Comparison of ENCODE assay signal across 12 cellular contexts in the genomic region with DNA sequence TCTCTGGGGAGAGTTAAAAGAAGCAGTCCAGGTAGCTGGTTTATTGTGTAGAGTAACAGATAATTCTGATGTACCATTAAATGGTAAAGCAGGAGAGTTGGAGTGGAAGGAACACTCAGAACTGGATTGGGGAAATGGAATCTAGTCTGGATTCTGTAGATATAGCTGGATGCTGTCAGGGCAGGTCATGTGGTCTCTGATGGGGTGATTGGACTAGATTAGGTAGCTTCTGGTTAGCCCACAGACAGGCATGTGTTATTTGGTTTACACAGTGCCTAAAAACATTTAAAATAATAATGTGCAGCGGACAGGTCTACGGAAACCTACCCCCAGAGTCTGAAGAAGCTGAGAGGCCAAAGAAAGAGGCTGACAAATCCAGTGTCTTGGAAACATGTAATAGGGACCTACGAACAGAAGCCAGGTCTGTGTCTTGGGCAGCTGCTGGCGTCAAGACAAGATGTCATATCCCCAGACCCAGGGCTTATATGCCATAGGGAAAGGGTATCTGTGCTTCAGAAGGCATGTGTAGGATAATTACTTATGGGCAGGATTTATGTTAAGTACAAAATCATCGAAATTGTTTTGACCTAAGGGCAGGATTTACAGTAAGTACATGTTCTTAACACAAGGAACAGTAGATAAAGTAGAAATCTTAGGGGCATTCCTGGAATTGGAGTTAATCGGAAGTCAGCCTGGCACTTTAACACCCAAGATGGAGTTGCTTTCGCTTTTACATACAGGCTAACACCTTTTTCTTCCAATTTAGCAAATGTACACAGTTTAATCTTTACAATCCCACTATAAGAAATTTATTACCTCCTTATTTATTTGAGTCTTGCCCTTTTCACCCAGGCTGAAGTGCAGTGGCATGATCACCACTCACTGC. TPM values are rescaled to one million over a fixed set of nuclear protein-coding genes. Genes with fewer than 3 reads are reported as not detected.
DNase-seq lines count a peak whose midpoint lies in the region; ATAC-seq and TF ChIP-seq lines count a peak whose summit lies in the region.
"Had no signal": no experiment of that assay in that cellular context is flagged by ENCODE, and none has a peak within 500 bp of the region (broad histone marks: within the 10 kb centered on the region; RNA-seq: fewer than 3 reads in every experiment).

No MANE protein-coding gene starts in this region.

- H4K20me1 ChIP-seq in OCI-LY7 (ENCODE audit: insufficient read depth, low read length) (peaks cover 40% of the 10 kb centered on the region), MM.1S (ENCODE audit: insufficient read depth, low read length) (peaks cover 87% of the 10 kb centered on the region)

- no TSS peak for BruUV-seq in OCI-LY7 (replicated peaks; lab: Mats Ljungman, UMichigan)

- no peak for ATAC-seq in CD8-positive, alpha-beta T cell
- ATAC-seq in naive thymus-derived CD8-positive, alpha-beta T cell, result peak in 1 of 2 donors; percentile 20
- ATAC-seq: left lobe of liver had no signal

- no peak overlapping the region for H3K4me3 ChIP-seq in CD8-positive, alpha-beta T cell (ENCODE audit: low read depth, low read length)
- no peak overlapping the region for H3K4me3 ChIP-seq in OCI-LY7 (ENCODE audit: low read depth, low read length, poor library complexity, severe bottlenecking)
- no peak overlapping the region for H3K4me3 ChIP-seq in MM.1S (ENCODE audit: low read length)
- H3K4me3 ChIP-seq: SJCRH30 had no signal

- no peaks in the 10 kb centered on the region for H3F3A ChIP-seq in MM.1S (ENCODE audit: insufficient read depth, low read length)

- H3K27me3 Mint-ChIP-seq in CD8-positive, alpha-beta T cell (ENCODE audit: low read depth), result no peaks in the 10 kb centered on the region
- no peaks in the 10 kb centered on the region for H3K27me3 Mint-ChIP-seq in naive thymus-derived CD8-positive, alpha-beta T cell

- CTCF ChIA-PET in CD8-positive, alpha-beta T cell (lab: Charles Lee), result interaction anchor here (1.5 kb wide), 1 partner anchor 7 kb away, joined by 3 read pairs; no protein-coding TSS in a partner anchor
- CTCF ChIA-PET in OCI-LY7 (lab: Charles Lee; ENCODE audit: unreplicated experiment), result no interaction called here

- TF ChIP-seq CTCF in CD8-positive, alpha-beta T cell (IDR thresholded peaks at IDR 0.05), result no peak
- TF ChIP-seq CTCF in OCI-LY7 (conservative IDR thresholded peaks at IDR 0.05; ENCODE audit: low read length), result no peak
- TF ChIP-seq CTCF in MM.1S (IDR thresholded peaks at IDR 0.05; ENCODE audit: low read length), result no peak

- H2AFZ ChIP-seq in OCI-LY7 (ENCODE audit: low read length) (no peak overlapping the region), MM.1S (ENCODE audit: low read length) (no peak overlapping the region)

- H3K36me3 Mint-ChIP-seq in CD8-positive, alpha-beta T cell, result peaks cover 24% of the 10 kb centered on the region
- H3K36me3 Mint-ChIP-seq in naive thymus-derived CD8-positive, alpha-beta T cell, result peaks cover 0 to 40% (median 0%) of the 10 kb centered on the region in 3 donors

- peaks cover 77% of the 10 kb centered on the region for H3K4me1 Mint-ChIP-seq in CD8-positive, alpha-beta T cell (ENCODE audit: low read depth)
- peaks cover 22 to 79% (median 66%) of the 10 kb centered on the region in 4 donors for H3K4me1 Mint-ChIP-seq in naive thymus-derived CD8-positive, alpha-beta T cell

- peak overlapping the region; percentile 3 for H3K27ac Mint-ChIP-seq in CD8-positive, alpha-beta T cell
- H3K27ac Mint-ChIP-seq in naive thymus-derived CD8-positive, alpha-beta T cell, result peak overlapping the region; percentile 3 to 77 (median 46)

- no peaks in the 10 kb centered on the region for H3K9me3 Mint-ChIP-seq in CD8-positive, alpha-beta T cell
- no peaks in the 10 kb centered on the region for H3K9me3 Mint-ChIP-seq in naive thymus-derived CD8-positive, alpha-beta T cell

- H3K4me1 ChIP-seq in CD8-positive, alpha-beta T cell (ENCODE audit: insufficient read depth, low read length), result peaks cover 35% of the 10 kb centered on the region
- peaks cover 25% of the 10 kb centered on the region for H3K4me1 ChIP-seq in OCI-LY7 (ENCODE audit: insufficient read depth, low read length, poor library complexity, severe bottlenecking)
- peaks cover 5% of the 10 kb centered on the region; the same call in 1 of the 2 replicates for H3K4me1 ChIP-seq in MM.1S (ENCODE audit: low read length)
- H3K4me1 ChIP-seq: SJCRH30 had no signal

- POLR2A ChIA-PET in CD8-positive, alpha-beta T cell (lab: Charles Lee), result interaction anchor here (0.7 kb wide), 1 partner anchor 167 kb away, joined by 3 read pairs; no protein-coding TSS in a partner anchor
- POLR2A ChIA-PET in OCI-LY7 (lab: Charles Lee), result interaction anchor here (1.6 kb wide), 1 partner anchor 21 kb away, joined by 5 read pairs; no protein-coding TSS in a partner anchor
- POLR2A ChIA-PET in naive thymus-derived CD8-positive, alpha-beta T cell (lab: Charles Lee), result interaction anchor here (0.7 to 2.6 kb wide), 2 partner anchors 12 to 412 kb away, joined by 3 to 8 read pairs; a partner anchor contains a TSS

- no peak overlapping the region for H3K27ac ChIP-seq in CD8-positive, alpha-beta T cell (ENCODE audit: low read depth, low read length)
- no peak overlapping the region for H3K27ac ChIP-seq in OCI-LY7 (ENCODE audit: low read depth, low read length, poor library complexity, severe bottlenecking)
- H3K27ac ChIP-seq in MM.1S (ENCODE audit: low read length), result no peak overlapping the region
- H3K27ac ChIP-seq: SJCRH30 had no signal

- no peaks in the 10 kb centered on the region for H3K27me3 ChIP-seq in CD8-positive, alpha-beta T cell (ENCODE audit: insufficient read depth, low read length)
- no peaks in the 10 kb centered on the region for H3K27me3 ChIP-seq in MM.1S (replicated peaks; ENCODE audit: insufficient read depth, low read length)
- H3K27me3 ChIP-seq: SJCRH30 had no signal

- H3K4me3 Mint-ChIP-seq in CD8-positive, alpha-beta T cell, result peak overlapping the region; percentile 2
- H3K4me3 Mint-ChIP-seq in naive thymus-derived CD8-positive, alpha-beta T cell, result peak overlapping the region in 8 of 10 donors; percentile 0 to 30 (median 12)

- H3K9me3 ChIP-seq in CD8-positive, alpha-beta T cell (ENCODE audit: low read length), result no peaks in the 10 kb centered on the region
- H3K9me3 ChIP-seq in OCI-LY7 (ENCODE audit: low read length) (no peaks in the 10 kb centered on the region), MM.1S (replicated peaks; ENCODE audit: insufficient read depth, low read length) (no peaks in the 10 kb centered on the region)
- H3K9me3 ChIP-seq: SJCRH30 had no signal

- H3K9me2 ChIP-seq in OCI-LY7 (ENCODE audit: insufficient read depth, low read length), result no peaks in the 10 kb centered on the region
- H3K9me2 ChIP-seq in MM.1S (replicated peaks; ENCODE audit: insufficient read depth, low read length), result no peaks in the 10 kb centered on the region

- DNase-seq in CD8-positive, alpha-beta T cell, result no peak
- DNase-seq in OCI-LY7 (ENCODE audit: low spot score) (no peak), amniotic epithelial cell (ENCODE audit: low read depth) (peak; percentile 35), LoVo (ENCODE audit: low spot score) (no peak), NCI-H2081 treated with DMSO at 0.1 percent for 48 hours (lab: John Stamatoyannopoulos, UW) (no peak), MM.1S (no peak), medulla oblongata (ENCODE audit: extremely low spot score) (no peak)
- no peak for DNase-seq in naive thymus-derived CD8-positive, alpha-beta T cell
- DNase-seq: NCI-H526; SJCRH30; stimulated activated CD4-positive, alpha-beta T cell treated with anti-CD3 and anti-CD28 coated beads, Interleukin-4, amount 100 ng/mL, for 4 hours had no signal

- intact Hi-C loops in CD8-positive, alpha-beta T cell (cut with DNase I, micrococcal nuclease), result no loop called here
- intact Hi-C loops in OCI-LY7 (cut with micrococcal nuclease; ENCODE audit: unreplicated experiment), result no loop called here

- no peaks in the 10 kb centered on the region for H3K36me3 ChIP-seq in CD8-positive, alpha-beta T cell (ENCODE audit: insufficient read depth, low read length)
- H3K36me3 ChIP-seq in OCI-LY7 (ENCODE audit: insufficient read depth, low read length) (peaks cover 58% of the 10 kb centered on the region), MM.1S (replicated peaks; ENCODE audit: insufficient read depth, low read length) (no peaks in the 10 kb centered on the region)

- H3K9ac ChIP-seq in MM.1S (ENCODE audit: low read length), result no peak overlapping the region

- H3K79me2 ChIP-seq in OCI-LY7 (ENCODE audit: insufficient read depth, low read depth, low read length) (peaks cover 100% of the 10 kb centered on the region), MM.1S (ENCODE audit: low read length) (peaks cover 99% of the 10 kb centered on the region)

- H3K4me2 ChIP-seq in OCI-LY7 (ENCODE audit: low read length), result 0 out of 2 replicates have a peak overlapping the region, but pooled peaks have one; percentile 9
- H3K4me2 ChIP-seq in MM.1S (ENCODE audit: low read depth, low read length), result no peak overlapping the region

RNA-seq across cellular contexts. Expression of a gene that starts 12.4 kb away (rescaled TPM):
- total RNA-seq in CD8-positive, alpha-beta T cell, result 10 to 100 TPM; 90.0 to 96.1 TPM
- 109 and 190 TPM in 2 replicates for total RNA-seq in OCI-LY7 (2014; rRNA removed; shearing (Covaris generic))
- 190 and 206 TPM in 2 replicates for total RNA-seq in OCI-LY7 (2022)
- 100 to 1,000 TPM; 311 to 345 TPM for total RNA-seq in naive thymus-derived CD8-positive, alpha-beta T cell
- 10 to 100 TPM; 41.6 to 58.4 (median 46.0) TPM for polyA plus RNA-seq in naive thymus-derived CD8-positive, alpha-beta T cell

RNA-seq across cellular contexts. Expression of a gene that starts 24.1 kb away (rescaled TPM):
- total RNA-seq in CD8-positive, alpha-beta T cell, result 10 to 100 TPM; 23.1 to 24.7 TPM
- total RNA-seq in OCI-LY7 (2014; rRNA removed; shearing (Covaris generic)), result 25.7 and 27.7 TPM in 2 replicates
- total RNA-seq in OCI-LY7 (2022), result 47.9 and 50.4 TPM in 2 replicates
- 10 to 100 TPM; 35.5 to 39.5 TPM for total RNA-seq in naive thymus-derived CD8-positive, alpha-beta T cell
- 1 to 10 TPM; 2.8 to 5.2 (median 4.3) TPM for polyA plus RNA-seq in naive thymus-derived CD8-positive, alpha-beta T cell

RNA-seq across cellular contexts. Expression of a gene that starts 35.5 kb away (rescaled TPM):
- not detected for total RNA-seq in CD8-positive, alpha-beta T cell
- 0.18 TPM in 1 of 2 replicates, not detected in the other for total RNA-seq in OCI-LY7 (2014; rRNA removed; shearing (Covaris generic))
- total RNA-seq in OCI-LY7 (2022), result not detected in 2 replicates
- not detected for total RNA-seq in naive thymus-derived CD8-positive, alpha-beta T cell
- not detected for polyA plus RNA-seq in naive thymus-derived CD8-positive, alpha-beta T cell
- total RNA-seq: left lobe of liver, SJCRH30 had no signal
